In the genomic region with DNA sequence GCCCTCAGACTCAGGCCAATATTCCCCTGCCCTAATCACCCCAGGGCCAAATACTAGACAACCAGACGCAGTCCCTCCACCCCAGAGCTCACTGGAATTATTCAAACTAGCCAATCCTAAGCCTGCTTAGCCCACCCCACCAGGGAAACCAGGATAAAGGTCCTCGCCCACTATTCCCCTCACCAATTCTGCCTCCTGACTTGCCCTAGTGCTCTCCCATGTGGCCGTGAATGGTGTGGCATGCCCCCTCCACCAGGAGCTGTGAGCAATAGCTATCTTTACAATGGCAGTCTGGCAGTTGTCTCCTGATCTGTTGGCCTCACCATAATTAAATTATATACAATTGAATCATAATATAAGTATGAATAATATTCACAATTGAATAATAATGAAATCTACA, we compare ENCODE assay signal across 10 cellular contexts. TPM values are rescaled to one million over a fixed set of nuclear protein-coding genes. Genes with fewer than 3 reads are reported as not detected.
DNase-seq lines count a peak whose midpoint lies in the region; ATAC-seq and TF ChIP-seq lines count a peak whose summit lies in the region.
"Had no signal": no experiment of that assay in that cellular context is flagged by ENCODE, and none has a peak within 500 bp of the region (broad histone marks: within the 10 kb centered on the region; RNA-seq: fewer than 3 reads in every experiment).

No MANE protein-coding gene starts in this region.

- H3K79me2 ChIP-seq in mammary epithelial cell (ENCODE audit: insufficient read depth, low read length) = no peaks in the 10 kb centered on the region

- no peak overlapping the region for H3K4me2 ChIP-seq in mammary epithelial cell (ENCODE audit: insufficient read depth, low read depth, low read length)

- no peak for TF ChIP-seq EP300 in gastroesophageal sphincter (IDR thresholded peaks at IDR 0.05)

- CTCF ChIA-PET in mammary epithelial cell (lab: Charles Lee; ENCODE audit: low non-redundant PET) = interaction anchor here (0.5 to 0.7 kb wide), 2 partner anchors 75 to 374 kb away, joined by 3 to 4 read pairs; no protein-coding TSS in a partner anchor

- TF ChIP-seq POLR2A in gastroesophageal sphincter (IDR thresholded peaks at IDR 0.05) = no peak

- dilution Hi-C loops in mammary epithelial cell (cut with HindIII; ENCODE audit: low sequenced_read_pairs) = no loop called here

- intact Hi-C loops in mammary epithelial cell (cut with micrococcal nuclease) = loop anchor here (10.0 kb wide), 1 partner anchor 765 kb away; no protein-coding TSS in a partner anchor

- H2AFZ ChIP-seq in mammary epithelial cell (ENCODE audit: low read depth, low read length) = no peak overlapping the region

- in situ Hi-C loops in mammary epithelial cell (cut with MboI; ENCODE audit: low sequenced_read_pairs in 2 of 2) = loop anchor here in 1 of 2 donors (5.0 to 25.0 kb wide), 3 partner anchors 288 to 1303 kb away; no protein-coding TSS in a partner anchor

- no peaks in the 10 kb centered on the region for H3K27me3 ChIP-seq in mammary epithelial cell (ENCODE audit: insufficient read depth, low read length)
- H3K27me3 ChIP-seq in gastroesophageal sphincter = no peaks in the 10 kb centered on the region
- H3K27me3 ChIP-seq: upper lobe of left lung had no signal

- H3K27ac ChIP-seq in mammary epithelial cell (ENCODE audit: insufficient read depth, low read depth, low read length) = no peak overlapping the region
- no peak overlapping the region for H3K27ac ChIP-seq in gastroesophageal sphincter
- H3K27ac ChIP-seq: upper lobe of left lung had no signal

- H3K9me3 ChIP-seq in mammary epithelial cell (replicated peaks; ENCODE audit: insufficient read depth, low read length) (no peaks in the 10 kb centered on the region), gastroesophageal sphincter (no peaks in the 10 kb centered on the region)
- H3K9me3 ChIP-seq: upper lobe of left lung had no signal

- TF ChIP-seq CTCF in LNCAP (IDR thresholded peaks at IDR 0.05) (peak; percentile 19; the same call in 1 of the 2 replicates), mammary epithelial cell (conservative IDR thresholded peaks at IDR 0.05 in 1 of 2, IDR thresholded peaks at IDR 0.05 in 1 of 2; ENCODE audit: extremely low read depth in 1 of 2, insufficient read depth in 1 of 2, low read depth in 1 of 2, low read length in 2 of 2) (peak; percentile 12 to 24), retinal pigment epithelial cell (conservative IDR thresholded peaks at IDR 0.05; ENCODE audit: low read depth, low read length) (peak; percentile 45), gastroesophageal sphincter (IDR thresholded peaks at IDR 0.05) (no peak)

- H3K4me3 ChIP-seq in mammary epithelial cell (replicated peaks in 1 of 3; ENCODE audit: insufficient read depth in 1 of 3, low read depth in 2 of 3, low read length in 3 of 3) (no peak overlapping the region), retinal pigment epithelial cell (ENCODE audit: low read length) (no peak overlapping the region), gastroesophageal sphincter (no peak overlapping the region)
- H3K4me3 ChIP-seq: upper lobe of left lung had no signal

- H3K9ac ChIP-seq in mammary epithelial cell (ENCODE audit: insufficient read depth, low read length) = no peak overlapping the region

- no peaks in the 10 kb centered on the region for H4K20me1 ChIP-seq in mammary epithelial cell (ENCODE audit: insufficient read depth, low read length)

- H3K36me3 ChIP-seq in mammary epithelial cell (ENCODE audit: insufficient read depth, low read length) = no peaks in the 10 kb centered on the region
- H3K36me3 ChIP-seq in gastroesophageal sphincter = no peaks in the 10 kb centered on the region
- H3K36me3 ChIP-seq: upper lobe of left lung had no signal

- H3K4me1 ChIP-seq in mammary epithelial cell (ENCODE audit: insufficient read depth, low read length) (peaks cover 15% of the 10 kb centered on the region), gastroesophageal sphincter (no peaks in the 10 kb centered on the region)
- H3K4me1 ChIP-seq: upper lobe of left lung had no signal

- no TSS peak for BruUV-seq in mammary epithelial cell (replicated peaks; lab: Mats Ljungman, UMichigan)

- peak; percentile 15 to 34 for DNase-seq in SHP77 (lab: John Stamatoyannopoulos, UW)
- DNase-seq in SHP77 treated with DMSO at 0.1 percent for 48 hours (lab: John Stamatoyannopoulos, UW) = no peak
- no peak for DNase-seq in mammary epithelial cell
- no peak for DNase-seq in retinal pigment epithelial cell (ENCODE audit: low read depth)
- DNase-seq: CD8-positive, alpha-beta T cell; upper lobe of left lung had no signal

- ATAC-seq in GM19455 (IDR thresholded peaks at IDR 0.05; ENCODE audit: unreplicated experiment) (no peak), gastroesophageal sphincter (no peak), HG03039 (IDR thresholded peaks at IDR 0.05; ENCODE audit: unreplicated experiment) (no peak)
- ATAC-seq: CD8-positive, alpha-beta T cell had no signal

- WGBS in mammary epithelial cell (ENCODE audit: low coverage, missing lambda C conversion rate) = 85% methylated on average over 3 of the region's 3 CpGs
- WGBS in gastroesophageal sphincter (ENCODE audit: low coverage in 1 of 2), 2 donors = 73 to 80% methylated on average over 1 to 3 of the region's 3 CpGs

RNA-seq across cellular contexts. Expression of a gene that starts 42.3 kb away (rescaled TPM):
- total RNA-seq in mammary epithelial cell (not detected), gastroesophageal sphincter (1 to 10 TPM in 3 of 4 donors, under 1 TPM in 1; 0.47 to 7.3 (median 2.6) TPM)
- not detected for polyA plus RNA-seq in mammary epithelial cell
- not detected for polyA minus RNA-seq in mammary epithelial cell
- total RNA-seq: CD8-positive, alpha-beta T cell had no signal

Comparison
In these comparisons a context has a peak if more than half of its experiments do, and no peak if none do; other contexts are left out.
1. DNase-seq: peak in SHP77 (2 of 2); none in SHP77 treated with DMSO at 0.1 percent for 48 hours (single experiment), mammary epithelial cell (single experiment) and retinal pigment epithelial cell (single experiment).
2. CTCF ChIP-seq: peak in LNCAP (single experiment), mammary epithelial cell (2 of 2) and retinal pigment epithelial cell (single experiment); none in gastroesophageal sphincter (0 of 4).